In the genomic region with DNA sequence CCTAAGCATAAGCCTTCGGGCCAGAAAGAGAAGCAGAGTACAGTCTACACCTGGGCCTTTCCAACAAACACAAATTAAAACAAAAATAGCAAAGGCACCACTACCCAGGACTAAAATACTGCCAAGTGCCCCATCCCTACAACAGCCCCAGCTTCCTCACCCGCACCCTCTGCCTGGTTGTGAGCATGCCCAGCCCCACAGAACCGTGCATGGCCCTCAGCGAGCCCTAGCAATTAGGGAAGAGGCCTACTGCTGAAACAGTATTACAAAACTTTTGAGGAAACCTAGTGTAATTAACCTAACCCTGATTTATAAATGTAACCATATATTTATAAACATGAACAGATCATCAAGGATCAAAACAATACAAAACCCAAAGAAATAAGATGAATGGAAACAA, we compare ENCODE assay signal across 18 cellular contexts.
DNase-seq lines count a peak whose midpoint lies in the region; TF ChIP-seq lines count a peak whose summit lies in the region.
"Had no signal": no experiment of that assay in that cellular context is flagged by ENCODE, and none has a peak within 500 bp of the region (broad histone marks: within the 10 kb centered on the region; RNA-seq: fewer than 3 reads in every experiment).

No MANE protein-coding gene starts in this region.

- no peak overlapping the region for H3K4me3 ChIP-seq in neutrophil (ENCODE audit: low read depth in 1 of 2, low read length in 1 of 2)
- H3K4me3 ChIP-seq: GM12878 had no signal

- peaks cover 13 to 22% of the 10 kb centered on the region in 2 experiments for H3K4me1 ChIP-seq in neutrophil (ENCODE audit: control insufficient read depth in 1 of 2, insufficient read depth in 1 of 2, low read depth in 1 of 2, low read length in 1 of 2)

- no peaks in the 10 kb centered on the region for H3K27me3 ChIP-seq in neutrophil

- no peaks in the 10 kb centered on the region for H3K9me3 ChIP-seq in neutrophil

- H3K36me3 ChIP-seq in neutrophil: no peaks in the 10 kb centered on the region

- DNase-seq in NOMO-1 (lab: John Stamatoyannopoulos, UW; ENCODE audit: unreplicated experiment in 2 of 2) (peak; percentile 68), NOMO-1 treated with dmso at 0.1 percent for 144 hours (lab: John Stamatoyannopoulos, UW; ENCODE audit: unreplicated experiment) (peak; percentile 61), NCI-H526 (lab: John Stamatoyannopoulos, UW) (no peak), globus pallidus (ENCODE audit: low spot score) (no peak)
- DNase-seq in effector CD4-positive, alpha-beta T cell: no peak
- DNase-seq: ACHN; CD8-positive, alpha-beta memory T cell; COR-L47; DMS 273 treated with DMSO at 0.1 percent for 48 hours; DMS53; DND-41; EL; GOT3; H7; HFFc6 had no signal

- no peak for TF ChIP-seq CTCF in neutrophil (IDR thresholded peaks at IDR 0.05)

- peak overlapping the region; percentile 64 for H3K27ac ChIP-seq in neutrophil
- H3K27ac ChIP-seq: HL-60 had no signal

Comparison
In these comparisons a context has a peak if more than half of its experiments do, and no peak if none do; other contexts are left out.
1. DNase-seq: peak in NOMO-1 (2 of 2) and NOMO-1 treated with dmso at 0.1 percent for 144 hours (single experiment); none in NCI-H526 (0 of 2), globus pallidus (single experiment) and effector CD4-positive, alpha-beta T cell (single experiment).